Comparison of ENCODE assay signal across 8 cellular contexts in the genomic region with DNA sequence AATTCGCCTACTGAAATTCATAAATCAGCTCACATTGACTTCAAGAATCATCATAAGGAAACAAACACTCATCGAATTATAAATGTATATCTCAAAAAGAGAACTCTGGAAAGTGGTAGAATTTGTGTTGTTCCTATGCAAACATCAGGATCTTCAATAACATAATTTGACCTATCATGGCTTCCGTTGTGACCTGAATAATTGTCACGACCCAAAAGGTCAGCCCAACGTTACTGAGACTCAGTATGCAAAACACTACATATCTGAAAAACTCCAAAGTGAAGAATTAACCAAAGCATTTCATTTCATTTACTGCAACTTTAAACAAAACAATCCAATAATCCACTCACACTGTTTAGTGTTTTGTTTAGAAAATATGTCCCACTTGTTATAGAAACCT. TPM values are rescaled to one million over a fixed set of nuclear protein-coding genes. Genes with fewer than 3 reads are reported as not detected.
A peak's percentile ranks its signal among the peaks of the same experiment; 100 is the strongest.
DNase-seq lines count a peak whose midpoint lies in the region; ATAC-seq, FAIRE-seq and TF ChIP-seq lines count a peak whose summit lies in the region.

No MANE protein-coding gene starts in this region.

- no peaks in the 10 kb centered on the region for H3K36me3 ChIP-seq in kidney (ENCODE audit: control insufficient read depth in 1 of 2, insufficient read depth in 2 of 2, low read length in 2 of 2)
- H3K36me3 ChIP-seq in thyroid gland = no peaks in the 10 kb centered on the region

- H3K4me3 ChIP-seq in kidney (ENCODE audit: low read length in 2 of 2) (peak overlapping the region; percentile 80 to 89), thyroid gland (replicated peaks in 1 of 3) (peak overlapping the region in 2 of 3 donors; percentile 51 to 68)

- H3K4me1 Mint-ChIP-seq in activated CD8-positive, alpha-beta memory T cell treated with anti-CD3 and anti-CD28 coated beads, Interleukin-2, amount 10 ng/mL, durations not matched to agents 7 days and 5 days = peaks cover 21% of the 10 kb centered on the region
- peaks cover 26% of the 10 kb centered on the region for H3K4me1 Mint-ChIP-seq in activated T-helper 2 cell treated with anti-CD3 and anti-CD28 coated beads, Interferon-gamma antibody, Interleukin-2, Interleukin-4, amounts not matched to agents 10 μg/mL and 5 μg/mL and 100 μg/mL, durations not matched to agents 14 hours and 24 hours and 36 hours (ENCODE audit: low read depth)

- ATAC-seq in activated CD8-positive, alpha-beta memory T cell treated with anti-CD3 and anti-CD28 coated beads, Interleukin-2, amount 10 ng/mL, durations not matched to agents 7 days and 5 days = no peak

- TF ChIP-seq POLR2A in thyroid gland (IDR thresholded peaks at IDR 0.05) = no peak

- intact Hi-C loops in activated T-helper 2 cell treated with anti-CD3 and anti-CD28 coated beads, Interferon-gamma antibody, Interleukin-2, Interleukin-4, amounts not matched to agents 10 μg/mL and 5 μg/mL and 100 μg/mL, durations not matched to agents 14 hours and 24 hours and 36 hours (cut with micrococcal nuclease) = loop anchor here (2.0 to 10.0 kb wide), 6 partner anchors 39 to 791 kb away; a partner anchor contains a TSS
- intact Hi-C loops in kidney (cut with DNase I) (no loop called here), thyroid gland (cut with DNase I) (loop anchor here (10.0 kb wide), 1 partner anchor 161 kb away; a partner anchor contains a TSS)

- H3K27ac ChIP-seq in kidney (ENCODE audit: low read depth in 2 of 2, low read length in 2 of 2) (no peak overlapping the region), thyroid gland (no peak overlapping the region)

- peaks cover 2% of the 10 kb centered on the region for H3K27me3 Mint-ChIP-seq in activated CD8-positive, alpha-beta memory T cell treated with anti-CD3 and anti-CD28 coated beads, Interleukin-2, amount 10 ng/mL, durations not matched to agents 7 days and 5 days
- no peaks in the 10 kb centered on the region for H3K27me3 Mint-ChIP-seq in activated T-helper 2 cell treated with anti-CD3 and anti-CD28 coated beads, Interferon-gamma antibody, Interleukin-2, Interleukin-4, amounts not matched to agents 10 μg/mL and 5 μg/mL and 100 μg/mL, durations not matched to agents 14 hours and 24 hours and 36 hours (ENCODE audit: low read depth)

- no peak for DNase-seq in activated CD8-positive, alpha-beta memory T cell treated with anti-CD3 and anti-CD28 coated beads, Interleukin-2, amount 10 ng/mL, durations not matched to agents 7 days and 5 days
- DNase-seq in activated CD8-positive, alpha-beta memory T cell treated with anti-CD3 and anti-CD28 coated beads for 24 hours = no peak
- no peak for DNase-seq in activated T-helper 2 cell treated with anti-CD3 and anti-CD28 coated beads, Interferon-gamma antibody, Interleukin-2, Interleukin-4, amounts not matched to agents 10 μg/mL and 5 μg/mL and 100 μg/mL, durations not matched to agents 14 hours and 24 hours and 36 hours (ENCODE audit: low spot score)
- DNase-seq in kidney (no peak), thyroid gland (no peak), cerebellar cortex (ENCODE audit: low spot score) (no peak), COLO668 (lab: John Stamatoyannopoulos, UW; ENCODE audit: unreplicated experiment) (no peak), UCSD-AML1 (lab: John Stamatoyannopoulos, UW; ENCODE audit: unreplicated experiment) (no peak)

- peak overlapping the region in 1 of 2 donors; percentile 84 for H3K9ac ChIP-seq in kidney (ENCODE audit: low read length in 2 of 2)

- H3K4me1 ChIP-seq in kidney (ENCODE audit: control insufficient read depth in 1 of 2, insufficient read depth in 1 of 2, low read depth in 1 of 2, low read length in 2 of 2) (peaks cover 0 to 10% of the 10 kb centered on the region in 2 donors), thyroid gland (peaks cover 9 to 26% of the 10 kb centered on the region in 2 donors)

- H3K4me3 Mint-ChIP-seq in activated CD8-positive, alpha-beta memory T cell treated with anti-CD3 and anti-CD28 coated beads, Interleukin-2, amount 10 ng/mL, durations not matched to agents 7 days and 5 days = peak overlapping the region; percentile 95
- peak overlapping the region; percentile 95 for H3K4me3 Mint-ChIP-seq in activated T-helper 2 cell treated with anti-CD3 and anti-CD28 coated beads, Interferon-gamma antibody, Interleukin-2, Interleukin-4, amounts not matched to agents 10 μg/mL and 5 μg/mL and 100 μg/mL, durations not matched to agents 14 hours and 24 hours and 36 hours (ENCODE audit: low read depth)

- H3K36me3 Mint-ChIP-seq in activated CD8-positive, alpha-beta memory T cell treated with anti-CD3 and anti-CD28 coated beads, Interleukin-2, amount 10 ng/mL, durations not matched to agents 7 days and 5 days = peaks cover 5% of the 10 kb centered on the region
- peaks cover 13% of the 10 kb centered on the region for H3K36me3 Mint-ChIP-seq in activated T-helper 2 cell treated with anti-CD3 and anti-CD28 coated beads, Interferon-gamma antibody, Interleukin-2, Interleukin-4, amounts not matched to agents 10 μg/mL and 5 μg/mL and 100 μg/mL, durations not matched to agents 14 hours and 24 hours and 36 hours (ENCODE audit: low read depth)

- no peak for TF ChIP-seq CTCF in kidney (IDR thresholded peaks at IDR 0.05; ENCODE audit: borderline replicate concordance, extremely low read depth, insufficient read depth)
- no peak for TF ChIP-seq CTCF in thyroid gland (IDR thresholded peaks at IDR 0.05)

- H3K9me3 Mint-ChIP-seq in activated CD8-positive, alpha-beta memory T cell treated with anti-CD3 and anti-CD28 coated beads, Interleukin-2, amount 10 ng/mL, durations not matched to agents 7 days and 5 days (ENCODE audit: low read depth) = no peaks in the 10 kb centered on the region
- no peaks in the 10 kb centered on the region for H3K9me3 Mint-ChIP-seq in activated T-helper 2 cell treated with anti-CD3 and anti-CD28 coated beads, Interferon-gamma antibody, Interleukin-2, Interleukin-4, amounts not matched to agents 10 μg/mL and 5 μg/mL and 100 μg/mL, durations not matched to agents 14 hours and 24 hours and 36 hours

- CTCF ChIA-PET in activated CD8-positive, alpha-beta memory T cell treated with anti-CD3 and anti-CD28 coated beads, Interleukin-2, amount 10 ng/mL, durations not matched to agents 7 days and 5 days (lab: Charles Lee) = interaction anchor here (2.5 to 4.9 kb wide), 2 partner anchors 44 to 374 kb away, joined by 8 to 22 read pairs; no protein-coding TSS in a partner anchor

- peak overlapping the region; percentile 98 for H3K27ac Mint-ChIP-seq in activated CD8-positive, alpha-beta memory T cell treated with anti-CD3 and anti-CD28 coated beads, Interleukin-2, amount 10 ng/mL, durations not matched to agents 7 days and 5 days
- peak overlapping the region; percentile 97 for H3K27ac Mint-ChIP-seq in activated T-helper 2 cell treated with anti-CD3 and anti-CD28 coated beads, Interferon-gamma antibody, Interleukin-2, Interleukin-4, amounts not matched to agents 10 μg/mL and 5 μg/mL and 100 μg/mL, durations not matched to agents 14 hours and 24 hours and 36 hours

- 72 to 75% methylated on average over 5 of the region's 5 CpGs for WGBS in thyroid gland, 2 donors

- H3K27me3 ChIP-seq in thyroid gland = no peaks in the 10 kb centered on the region

- FAIRE-seq in kidney (lab: Jason Lieb, UNC) = no peak

- H3K9me3 ChIP-seq in kidney (ENCODE audit: control insufficient read depth in 1 of 2, low read length in 2 of 2) (no peaks in the 10 kb centered on the region), thyroid gland (no peaks in the 10 kb centered on the region)

RNA-seq across cellular contexts. Expression of a gene that starts 1.2 kb away (rescaled TPM):
- 10 to 100 TPM; 31.3 to 35.2 TPM for total RNA-seq in activated CD8-positive, alpha-beta memory T cell treated with anti-CD3 and anti-CD28 coated beads, Interleukin-2, amount 10 ng/mL, durations not matched to agents 7 days and 5 days
- total RNA-seq in activated T-helper 2 cell treated with anti-CD3 and anti-CD28 coated beads, Interferon-gamma antibody, Interleukin-2, Interleukin-4, amounts not matched to agents 10 μg/mL and 5 μg/mL and 100 μg/mL, durations not matched to agents 14 hours and 24 hours and 36 hours = 31.0 and 33.9 TPM in 2 replicates
- total RNA-seq in kidney = 28.6 TPM
- 1.8 TPM for polyA plus RNA-seq in kidney (ENCODE audit: insufficient read depth, low read depth, low replicate concordance)
- 10 to 100 TPM; 20.2 to 36.4 (median 25.2) TPM for total RNA-seq in thyroid gland
